In genomic region chr11:1767399-1768140, GRCh38 we compare ENCODE assay signal across 26 cellular contexts. TPM values are rescaled to one million over a fixed set of nuclear protein-coding genes. Genes with fewer than 3 reads are reported as not detected.
DNase-seq lines count a peak whose midpoint lies in the region; ATAC-seq lines count a peak whose summit lies in the region.
"Had no signal": no experiment of that assay in that cellular context is flagged by ENCODE, and none has a peak within 500 bp of the region (broad histone marks: within the 10 kb centered on the region; RNA-seq: fewer than 3 reads in every experiment).

No MANE protein-coding gene starts in this region.

- peaks cover 2% of the 10 kb centered on the region for H3K79me2 ChIP-seq in mesendoderm (ENCODE audit: control insufficient read depth, insufficient read depth, low read length)

- H3K4me3 Mint-ChIP-seq in stimulated activated naive CD8-positive, alpha-beta T cell treated with anti-CD3 and anti-CD28 coated beads, Interleukin-15, amount 100 ng/mL, for 72 hours = no peak overlapping the region
- H3K4me3 Mint-ChIP-seq in activated T-helper 1 cell treated with anti-CD3 and anti-CD28 coated beads, Interleukin-12 subunit alpha, Interleukin-12 subunit beta, Interleukin-2, Interleukin-4 antibody, amounts not matched to agents 30 ng/mL and 10 ng/mL and 1 ng/mL, durations not matched to agents 14 hours and 24 hours and 36 hours = no peak overlapping the region
- H3K4me3 Mint-ChIP-seq: activated B cell treated with CpG ODN at 0.5 μM for 24 hours; activated CD4-positive, alpha-beta memory T cell treated with anti-CD3 and anti-CD28 coated beads for 36 hours; CD8-positive, alpha-beta memory T cell; dendritic cell treated with granulocyte-macrophage colony-stimulating factor and Interleukin-4, amounts not matched to agents 40 ng/mL and 50 ng/mL, for 4 days; endodermal cell; GM23338 had no signal

- H3K4me3 ChIP-seq in mesendoderm (ENCODE audit: low read length) = no peak overlapping the region
- H3K4me3 ChIP-seq: GM23338, PC-9 had no signal

- no peak overlapping the region for H2BK5ac ChIP-seq in mesendoderm (ENCODE audit: low read length)

- no peaks in the 10 kb centered on the region for H3K27me3 ChIP-seq in mesendoderm (ENCODE audit: insufficient read depth, low read length, poor library complexity)

- no peaks in the 10 kb centered on the region for H3K9me3 Mint-ChIP-seq in stimulated activated naive CD8-positive, alpha-beta T cell treated with anti-CD3 and anti-CD28 coated beads, Interleukin-15, amount 100 ng/mL, for 72 hours
- H3K9me3 Mint-ChIP-seq in activated T-helper 1 cell treated with anti-CD3 and anti-CD28 coated beads, Interleukin-12 subunit alpha, Interleukin-12 subunit beta, Interleukin-2, Interleukin-4 antibody, amounts not matched to agents 30 ng/mL and 10 ng/mL and 1 ng/mL, durations not matched to agents 14 hours and 24 hours and 36 hours = no peaks in the 10 kb centered on the region
- H3K9me3 Mint-ChIP-seq: activated B cell treated with CpG ODN at 0.5 μM for 24 hours; activated CD4-positive, alpha-beta memory T cell treated with anti-CD3 and anti-CD28 coated beads for 36 hours; CD8-positive, alpha-beta memory T cell; dendritic cell treated with granulocyte-macrophage colony-stimulating factor and Interleukin-4, amounts not matched to agents 40 ng/mL and 50 ng/mL, for 4 days; endodermal cell; GM23338 had no signal

- no peak overlapping the region for H2BK15ac ChIP-seq in mesendoderm (replicated peaks; ENCODE audit: low read depth)

- H2AK5ac ChIP-seq in mesendoderm (ENCODE audit: low read length) = no peak overlapping the region

- no peak overlapping the region for H3K23ac ChIP-seq in mesendoderm (ENCODE audit: low read length)

- H3K4me1 Mint-ChIP-seq in stimulated activated naive CD8-positive, alpha-beta T cell treated with anti-CD3 and anti-CD28 coated beads, Interleukin-15, amount 100 ng/mL, for 72 hours = peaks cover 34% of the 10 kb centered on the region
- peaks cover 21% of the 10 kb centered on the region for H3K4me1 Mint-ChIP-seq in activated T-helper 1 cell treated with anti-CD3 and anti-CD28 coated beads, Interleukin-12 subunit alpha, Interleukin-12 subunit beta, Interleukin-2, Interleukin-4 antibody, amounts not matched to agents 30 ng/mL and 10 ng/mL and 1 ng/mL, durations not matched to agents 14 hours and 24 hours and 36 hours (ENCODE audit: low read depth)

- no peaks in the 10 kb centered on the region for H3K27me3 Mint-ChIP-seq in stimulated activated naive CD8-positive, alpha-beta T cell treated with anti-CD3 and anti-CD28 coated beads, Interleukin-15, amount 100 ng/mL, for 72 hours
- no peaks in the 10 kb centered on the region for H3K27me3 Mint-ChIP-seq in activated T-helper 1 cell treated with anti-CD3 and anti-CD28 coated beads, Interleukin-12 subunit alpha, Interleukin-12 subunit beta, Interleukin-2, Interleukin-4 antibody, amounts not matched to agents 30 ng/mL and 10 ng/mL and 1 ng/mL, durations not matched to agents 14 hours and 24 hours and 36 hours (ENCODE audit: insufficient read depth)
- H3K27me3 Mint-ChIP-seq: activated CD4-positive, alpha-beta memory T cell treated with anti-CD3 and anti-CD28 coated beads for 36 hours; CD8-positive, alpha-beta memory T cell; dendritic cell treated with granulocyte-macrophage colony-stimulating factor and Interleukin-4, amounts not matched to agents 40 ng/mL and 50 ng/mL, for 4 days had no signal

- no peak overlapping the region for H4K8ac ChIP-seq in mesendoderm (ENCODE audit: low read depth, low read length)

- no peaks in the 10 kb centered on the region for H3K36me3 Mint-ChIP-seq in activated T-helper 1 cell treated with anti-CD3 and anti-CD28 coated beads, Interleukin-12 subunit alpha, Interleukin-12 subunit beta, Interleukin-2, Interleukin-4 antibody, amounts not matched to agents 30 ng/mL and 10 ng/mL and 1 ng/mL, durations not matched to agents 14 hours and 24 hours and 36 hours (ENCODE audit: low read depth)
- H3K36me3 Mint-ChIP-seq: activated CD4-positive, alpha-beta memory T cell treated with anti-CD3 and anti-CD28 coated beads for 36 hours had no signal

- no peak for ATAC-seq in stimulated activated naive CD8-positive, alpha-beta T cell treated with anti-CD3 and anti-CD28 coated beads, Interleukin-15, Interleukin-2, amounts not matched to agents 100 U/mL and 50 U/mL, for 24 hours
- ATAC-seq in stimulated activated naive CD8-positive, alpha-beta T cell treated with anti-CD3 and anti-CD28 coated beads, Interleukin-15, amount 100 ng/mL, for 72 hours = no peak
- no peak for ATAC-seq in GM18519 (IDR thresholded peaks at IDR 0.05; ENCODE audit: low FRiP score, unreplicated experiment)
- ATAC-seq in GM21619 (IDR thresholded peaks at IDR 0.05; ENCODE audit: unreplicated experiment) = no peak
- ATAC-seq: esophagus mucosa, GM23338 had no signal

- no peak overlapping the region for H3K4me2 ChIP-seq in mesendoderm (ENCODE audit: low read length)
- H3K4me2 ChIP-seq: GM23338, PC-9 had no signal

- intact Hi-C loops in activated T-helper 1 cell treated with anti-CD3 and anti-CD28 coated beads, Interleukin-12 subunit alpha, Interleukin-12 subunit beta, Interleukin-2, Interleukin-4 antibody, amounts not matched to agents 30 ng/mL and 10 ng/mL and 1 ng/mL, durations not matched to agents 14 hours and 24 hours and 36 hours (cut with micrococcal nuclease) = no loop called here

- no peaks in the 10 kb centered on the region for H3K36me3 ChIP-seq in mesendoderm (ENCODE audit: control insufficient read depth, insufficient read depth, low read length)

- no peak overlapping the region for H3K27ac Mint-ChIP-seq in stimulated activated naive CD8-positive, alpha-beta T cell treated with anti-CD3 and anti-CD28 coated beads, Interleukin-15, amount 100 ng/mL, for 72 hours
- peak overlapping the region; percentile 40 for H3K27ac Mint-ChIP-seq in activated T-helper 1 cell treated with anti-CD3 and anti-CD28 coated beads, Interleukin-12 subunit alpha, Interleukin-12 subunit beta, Interleukin-2, Interleukin-4 antibody, amounts not matched to agents 30 ng/mL and 10 ng/mL and 1 ng/mL, durations not matched to agents 14 hours and 24 hours and 36 hours
- H3K27ac Mint-ChIP-seq: activated B cell treated with CpG ODN at 0.5 μM for 24 hours; activated CD4-positive, alpha-beta memory T cell treated with anti-CD3 and anti-CD28 coated beads for 36 hours; CD8-positive, alpha-beta memory T cell; endodermal cell; GM23338 had no signal

- DNase-seq in stimulated activated naive CD8-positive, alpha-beta T cell treated with anti-CD3 and anti-CD28 coated beads, Interleukin-15, Interleukin-2, amounts not matched to agents 100 U/mL and 50 U/mL, for 24 hours = peak; percentile 3
- no peak for DNase-seq in stimulated activated naive CD8-positive, alpha-beta T cell treated with anti-CD3 and anti-CD28 coated beads, Interleukin-15, amount 100 ng/mL, for 72 hours
- DNase-seq in activated T-helper 1 cell treated with anti-CD3 and anti-CD28 coated beads, Interleukin-12 subunit alpha, Interleukin-12 subunit beta, Interleukin-2, Interleukin-4 antibody, amounts not matched to agents 30 ng/mL and 10 ng/mL and 1 ng/mL, durations not matched to agents 14 hours and 24 hours and 36 hours (ENCODE audit: low spot score) = no peak
- DNase-seq in mesendoderm = no peak
- no peak for DNase-seq in NCI-H1694 (lab: John Stamatoyannopoulos, UW)
- DNase-seq: activated B cell treated with CpG ODN at 0.5 μM for 24 hours; activated CD4-positive, alpha-beta memory T cell treated with anti-CD3 and anti-CD28 coated beads for 36 hours; activated CD8-positive, alpha-beta memory T cell treated with anti-CD3 and anti-CD28 coated beads, Interleukin-2, amount 50 U/mL, for 4 hours; activated naive CD4-positive, alpha-beta T cell treated with anti-CD3 and anti-CD28 coated beads, Interleukin-2, amount 50 U/mL, for 16 hours; central memory CD4-positive, alpha-beta T cell; DMS 273 treated with DMSO at 0.1 percent for 48 hours; endodermal cell; foreskin fibroblast; NCI-H187; NCI-H524 treated with DMSO at 0.1 percent for 48 hours; occipital lobe; PC-9; substantia nigra; SW 1271 had no signal

- H2BK120ac ChIP-seq in mesendoderm (ENCODE audit: low read depth, low read length) = no peak overlapping the region

- WGBS in mesendoderm (ENCODE audit: extremely low coverage, insufficient coverage, low lambda C conversion rate) = no CpG with 5 or more reads among the region's 19 CpGs

- H3K18ac ChIP-seq in mesendoderm (ENCODE audit: low read length) = no peak overlapping the region

- no peak overlapping the region for H3K4ac ChIP-seq in mesendoderm (ENCODE audit: low read depth, low read length)

- H3K79me1 ChIP-seq in mesendoderm (ENCODE audit: low read length) = peaks cover 4% of the 10 kb centered on the region

- no peak overlapping the region for H4K5ac ChIP-seq in mesendoderm (ENCODE audit: low read length)

- no peak overlapping the region for H3K9ac ChIP-seq in mesendoderm (ENCODE audit: low read length)

- peak overlapping the region; percentile 56 for H3K56ac ChIP-seq in mesendoderm (ENCODE audit: low read length)

- H3K4me1 ChIP-seq in mesendoderm (ENCODE audit: control insufficient read depth, low read depth, low read length) = peaks cover 5% of the 10 kb centered on the region

- H3K27ac ChIP-seq in mesendoderm (ENCODE audit: low read depth, low read length) = no peak overlapping the region
- H3K27ac ChIP-seq: PC-9 had no signal

RNA-seq across cellular contexts. Expression of gene CTSD, which starts 3.8 kb away (rescaled TPM):
- total RNA-seq in activated T-helper 1 cell treated with anti-CD3 and anti-CD28 coated beads, Interleukin-12 subunit alpha, Interleukin-12 subunit beta, Interleukin-2, Interleukin-4 antibody, amounts not matched to agents 30 ng/mL and 10 ng/mL and 1 ng/mL, durations not matched to agents 14 hours and 24 hours and 36 hours = 84.2 and 92.1 TPM in 2 replicates
- polyA plus RNA-seq in mesendoderm (2013, experiment 1 of 2) = 76.3 TPM
- 77.1 TPM for polyA plus RNA-seq in mesendoderm (2013, experiment 2 of 2)

RNA-seq across cellular contexts. Expression of gene IFITM10, which starts 17.2 kb away (rescaled TPM):
- 0.32 and 0.52 TPM in 2 replicates for total RNA-seq in activated T-helper 1 cell treated with anti-CD3 and anti-CD28 coated beads, Interleukin-12 subunit alpha, Interleukin-12 subunit beta, Interleukin-2, Interleukin-4 antibody, amounts not matched to agents 30 ng/mL and 10 ng/mL and 1 ng/mL, durations not matched to agents 14 hours and 24 hours and 36 hours
- polyA plus RNA-seq in mesendoderm (2013, experiment 1 of 2) = 0.04 TPM
- polyA plus RNA-seq in mesendoderm (2013, experiment 2 of 2) = 0.01 TPM
- total RNA-seq: activated B cell treated with CpG ODN at 0.5 μM for 24 hours, GM23338, skeletal muscle tissue had no signal
